1 cellular context compared by ENCODE assay signal in genomic region chr19:14333101-14333871, GRCh38.
TF ChIP-seq lines count a peak whose summit lies in the region.

No MANE protein-coding gene starts in this region.

TF ChIP-seq in SK-N-SH treated with all-trans-retinoic acid at 6 μM for 48 hours, 23 proteins besides CTCF, POLR2A, EP300 and RAD21 (continued from another document):
- no peak for TF ChIP-seq POU6F1 (CRISPR knock-in tag; IDR thresholded peaks at IDR 0.05; ENCODE audit: borderline replicate concordance, low read depth)
- TF ChIP-seq, protein P1, sequence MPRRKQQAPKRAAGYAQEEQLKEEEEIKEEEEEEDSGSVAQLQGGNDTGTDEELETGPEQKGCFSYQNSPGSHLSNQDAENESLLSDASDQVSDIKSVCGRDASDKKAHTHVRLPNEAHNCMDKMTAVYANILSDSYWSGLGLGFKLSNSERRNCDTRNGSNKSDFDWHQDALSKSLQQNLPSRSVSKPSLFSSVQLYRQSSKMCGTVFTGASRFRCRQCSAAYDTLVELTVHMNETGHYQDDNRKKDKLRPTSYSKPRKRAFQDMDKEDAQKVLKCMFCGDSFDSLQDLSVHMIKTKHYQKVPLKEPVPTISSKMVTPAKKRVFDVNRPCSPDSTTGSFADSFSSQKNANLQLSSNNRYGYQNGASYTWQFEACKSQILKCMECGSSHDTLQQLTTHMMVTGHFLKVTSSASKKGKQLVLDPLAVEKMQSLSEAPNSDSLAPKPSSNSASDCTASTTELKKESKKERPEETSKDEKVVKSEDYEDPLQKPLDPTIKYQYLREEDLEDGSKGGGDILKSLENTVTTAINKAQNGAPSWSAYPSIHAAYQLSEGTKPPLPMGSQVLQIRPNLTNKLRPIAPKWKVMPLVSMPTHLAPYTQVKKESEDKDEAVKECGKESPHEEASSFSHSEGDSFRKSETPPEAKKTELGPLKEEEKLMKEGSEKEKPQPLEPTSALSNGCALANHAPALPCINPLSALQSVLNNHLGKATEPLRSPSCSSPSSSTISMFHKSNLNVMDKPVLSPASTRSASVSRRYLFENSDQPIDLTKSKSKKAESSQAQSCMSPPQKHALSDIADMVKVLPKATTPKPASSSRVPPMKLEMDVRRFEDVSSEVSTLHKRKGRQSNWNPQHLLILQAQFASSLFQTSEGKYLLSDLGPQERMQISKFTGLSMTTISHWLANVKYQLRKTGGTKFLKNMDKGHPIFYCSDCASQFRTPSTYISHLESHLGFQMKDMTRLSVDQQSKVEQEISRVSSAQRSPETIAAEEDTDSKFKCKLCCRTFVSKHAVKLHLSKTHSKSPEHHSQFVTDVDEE (CRISPR knock-in tag; IDR thresholded peaks at IDR 0.05): no peak
- TF ChIP-seq PPARA (CRISPR knock-in tag; IDR thresholded peaks at IDR 0.05; ENCODE audit: borderline replicate concordance): no peak
- TF ChIP-seq CSDC2 (CRISPR knock-in tag; IDR thresholded peaks at IDR 0.05): no peak
